ENCODE assay signal across 21 cellular contexts in the genomic region with DNA sequence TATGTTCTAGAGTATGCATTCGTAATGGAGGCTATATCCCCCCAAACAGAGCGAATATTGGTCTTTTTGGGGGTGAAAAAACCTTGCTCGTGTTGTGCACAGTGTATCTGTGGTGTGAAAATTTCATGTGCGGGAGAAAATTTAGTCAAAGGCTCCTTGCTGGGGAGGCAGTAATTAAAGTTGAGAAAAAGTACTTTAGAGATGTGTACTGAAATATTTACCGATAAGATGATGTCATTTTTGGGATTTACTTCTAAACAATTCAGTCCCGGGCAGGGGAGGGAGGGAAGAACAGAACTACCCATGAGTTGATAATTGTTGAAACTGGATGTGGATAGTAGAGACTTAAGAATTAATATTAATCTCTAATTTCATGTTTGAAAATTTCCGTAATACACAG. TPM values are rescaled to one million over a fixed set of nuclear protein-coding genes. Genes with fewer than 3 reads are reported as not detected.
A peak's percentile ranks its signal among the peaks of the same experiment; 100 is the strongest.
DNase-seq lines count a peak whose midpoint lies in the region; ATAC-seq and TF ChIP-seq lines count a peak whose summit lies in the region.
"Had no signal": no experiment of that assay in that cellular context is flagged by ENCODE, and none has a peak within 500 bp of the region (broad histone marks: within the 10 kb centered on the region; RNA-seq: fewer than 3 reads in every experiment).

No MANE protein-coding gene starts in this region.

- H3K4me3 Mint-ChIP-seq in activated CD4-positive, alpha-beta T cell treated with anti-CD3 and anti-CD28 coated beads for 36 hours = no peak overlapping the region
- no peak overlapping the region for H3K4me3 Mint-ChIP-seq in stimulated activated naive CD8-positive, alpha-beta T cell treated with anti-CD3 and anti-CD28 coated beads, Interleukin-15, Interleukin-2, amounts not matched to agents 100 ng/mL and 50 ng/mL, for 24 hours
- no peak overlapping the region for H3K4me3 Mint-ChIP-seq in stimulated activated naive CD8-positive, alpha-beta T cell treated with anti-CD3 and anti-CD28 coated beads, Interleukin-15, amount 100 ng/mL, for 72 hours
- peak overlapping the region; percentile 5 for H3K4me3 Mint-ChIP-seq in endothelial cell (ENCODE audit: unreplicated experiment)
- H3K4me3 Mint-ChIP-seq: CD8-positive, alpha-beta memory T cell had no signal

- TF ChIP-seq CTCF in endothelial cell (IDR thresholded peaks at IDR 0.05; ENCODE audit: unreplicated experiment) = no peak

- POLR2A ChIA-PET in activated CD4-positive, alpha-beta T cell treated with anti-CD3 and anti-CD28 coated beads for 36 hours (lab: Charles Lee) = no interaction called here

- no peaks in the 10 kb centered on the region for H3K27me3 Mint-ChIP-seq in activated CD4-positive, alpha-beta T cell treated with anti-CD3 and anti-CD28 coated beads for 36 hours
- no peaks in the 10 kb centered on the region for H3K27me3 Mint-ChIP-seq in stimulated activated naive CD8-positive, alpha-beta T cell treated with anti-CD3 and anti-CD28 coated beads, Interleukin-15, Interleukin-2, amounts not matched to agents 100 ng/mL and 50 ng/mL, for 24 hours
- H3K27me3 Mint-ChIP-seq in stimulated activated naive CD8-positive, alpha-beta T cell treated with anti-CD3 and anti-CD28 coated beads, Interleukin-15, amount 100 ng/mL, for 72 hours = no peaks in the 10 kb centered on the region
- no peaks in the 10 kb centered on the region for H3K27me3 Mint-ChIP-seq in endothelial cell (ENCODE audit: unreplicated experiment)

- H3K36me3 Mint-ChIP-seq in activated CD4-positive, alpha-beta T cell treated with anti-CD3 and anti-CD28 coated beads for 36 hours (ENCODE audit: low read depth) = peaks cover 65% of the 10 kb centered on the region
- peaks cover 74% of the 10 kb centered on the region for H3K36me3 Mint-ChIP-seq in stimulated activated naive CD8-positive, alpha-beta T cell treated with anti-CD3 and anti-CD28 coated beads, Interleukin-15, Interleukin-2, amounts not matched to agents 100 ng/mL and 50 ng/mL, for 24 hours (ENCODE audit: low read depth)
- H3K36me3 Mint-ChIP-seq in endothelial cell (ENCODE audit: low read depth, unreplicated experiment) = peaks cover 17% of the 10 kb centered on the region

- DNase-seq in activated CD4-positive, alpha-beta T cell treated with anti-CD3 and anti-CD28 coated beads for 36 hours = no peak
- DNase-seq in activated CD4-positive, alpha-beta T cell treated with anti-CD3 and anti-CD28 coated beads for 4 hours = no peak
- no peak for DNase-seq in stimulated activated naive CD8-positive, alpha-beta T cell treated with anti-CD3 and anti-CD28 coated beads, Interleukin-15, amount 100 ng/mL, for 72 hours
- DNase-seq in endothelial cell (ENCODE audit: low spot score) = no peak
- DNase-seq in DMS153 (lab: John Stamatoyannopoulos, UW) = no peak
- DNase-seq in stimulated activated CD4-positive, alpha-beta T cell treated with anti-CD3 and anti-CD28 coated beads, Interleukin-2, amount 100 ng/mL, for 24 hours = no peak
- DNase-seq: 8988T; CD8-positive, alpha-beta memory T cell; EL; GF-D8; IMR-90; NCI-H1092 treated with DMSO at 0.1 percent for 48 hours; NCI-H146; NCI-H2029; NCI-H2227 treated with DMSO at 0.1 percent for 48 hours; NCI-H510A; PC-9; RPMI8226; SHP77 had no signal

- H3K4me1 Mint-ChIP-seq in activated CD4-positive, alpha-beta T cell treated with anti-CD3 and anti-CD28 coated beads for 36 hours = peaks cover 48% of the 10 kb centered on the region
- peaks cover 43% of the 10 kb centered on the region for H3K4me1 Mint-ChIP-seq in stimulated activated naive CD8-positive, alpha-beta T cell treated with anti-CD3 and anti-CD28 coated beads, Interleukin-15, Interleukin-2, amounts not matched to agents 100 ng/mL and 50 ng/mL, for 24 hours (ENCODE audit: low read depth)
- H3K4me1 Mint-ChIP-seq in stimulated activated naive CD8-positive, alpha-beta T cell treated with anti-CD3 and anti-CD28 coated beads, Interleukin-15, amount 100 ng/mL, for 72 hours = peaks cover 73% of the 10 kb centered on the region
- H3K4me1 Mint-ChIP-seq in endothelial cell (ENCODE audit: unreplicated experiment) = peaks cover 5% of the 10 kb centered on the region

- H3K9me3 Mint-ChIP-seq in activated CD4-positive, alpha-beta T cell treated with anti-CD3 and anti-CD28 coated beads for 36 hours (ENCODE audit: low read depth) = no peaks in the 10 kb centered on the region
- H3K9me3 Mint-ChIP-seq in stimulated activated naive CD8-positive, alpha-beta T cell treated with anti-CD3 and anti-CD28 coated beads, Interleukin-15, Interleukin-2, amounts not matched to agents 100 ng/mL and 50 ng/mL, for 24 hours = no peaks in the 10 kb centered on the region
- H3K9me3 Mint-ChIP-seq in stimulated activated naive CD8-positive, alpha-beta T cell treated with anti-CD3 and anti-CD28 coated beads, Interleukin-15, amount 100 ng/mL, for 72 hours = no peaks in the 10 kb centered on the region
- no peaks in the 10 kb centered on the region for H3K9me3 Mint-ChIP-seq in endothelial cell (ENCODE audit: unreplicated experiment)
- H3K9me3 Mint-ChIP-seq: CD8-positive, alpha-beta memory T cell had no signal

- no peak for ATAC-seq in activated CD4-positive, alpha-beta T cell treated with anti-CD3 and anti-CD28 coated beads for 36 hours
- no peak for ATAC-seq in stimulated activated naive CD8-positive, alpha-beta T cell treated with anti-CD3 and anti-CD28 coated beads, Interleukin-15, amount 100 ng/mL, for 72 hours

- intact Hi-C loops in activated CD4-positive, alpha-beta T cell treated with anti-CD3 and anti-CD28 coated beads for 36 hours (cut with DNase I, micrococcal nuclease) = no loop called here

- CTCF ChIA-PET in activated CD4-positive, alpha-beta T cell treated with anti-CD3 and anti-CD28 coated beads for 36 hours (lab: Charles Lee) = interaction anchor here (0.6 to 1.0 kb wide), 2 partner anchors 46 to 104 kb away, joined by 3 to 6 read pairs; a partner anchor contains a TSS

- peak overlapping the region; percentile 44 for H3K27ac Mint-ChIP-seq in activated CD4-positive, alpha-beta T cell treated with anti-CD3 and anti-CD28 coated beads for 36 hours
- peak overlapping the region; percentile 56 for H3K27ac Mint-ChIP-seq in stimulated activated naive CD8-positive, alpha-beta T cell treated with anti-CD3 and anti-CD28 coated beads, Interleukin-15, Interleukin-2, amounts not matched to agents 100 ng/mL and 50 ng/mL, for 24 hours
- no peak overlapping the region for H3K27ac Mint-ChIP-seq in stimulated activated naive CD8-positive, alpha-beta T cell treated with anti-CD3 and anti-CD28 coated beads, Interleukin-15, amount 100 ng/mL, for 72 hours
- no peak overlapping the region for H3K27ac Mint-ChIP-seq in endothelial cell (ENCODE audit: unreplicated experiment)

RNA-seq across cellular contexts. Expression of a gene that starts 9.3 kb away (rescaled TPM):
- 100 to 1,000 TPM; 206 to 246 TPM for total RNA-seq in activated CD4-positive, alpha-beta T cell treated with anti-CD3 and anti-CD28 coated beads for 36 hours
- total RNA-seq in endothelial cell (ENCODE audit: unreplicated experiment) = 113 TPM

RNA-seq across cellular contexts. Expression of a gene that starts 36.0 kb away (rescaled TPM):
- 100 to 1,000 TPM; 659 to 980 TPM for total RNA-seq in activated CD4-positive, alpha-beta T cell treated with anti-CD3 and anti-CD28 coated beads for 36 hours
- total RNA-seq in endothelial cell (ENCODE audit: unreplicated experiment) = not detected
- total RNA-seq: H4, IMR-90, PC-9 had no signal

Comparison
In these comparisons a context has a peak if more than half of its experiments do, and no peak if none do; other contexts are left out.
1. H3K27ac Mint-ChIP-seq: peak in activated CD4-positive, alpha-beta T cell treated with anti-CD3 and anti-CD28 coated beads for 36 hours (single experiment) and stimulated activated naive CD8-positive, alpha-beta T cell treated with anti-CD3 and anti-CD28 coated beads, Interleukin-15, Interleukin-2, amounts not matched to agents 100 ng/mL and 50 ng/mL, for 24 hours (single experiment); none in stimulated activated naive CD8-positive, alpha-beta T cell treated with anti-CD3 and anti-CD28 coated beads, Interleukin-15, amount 100 ng/mL, for 72 hours (0 of 2) and endothelial cell (single experiment).
2. RNA of a gene that starts 36.0 kb away (total RNA-seq): 659 to 980 TPM in activated CD4-positive, alpha-beta T cell treated with anti-CD3 and anti-CD28 coated beads for 36 hours; not detected in endothelial cell (single experiment); every median in the first group is over 100 times any median in the second.